In the genomic region with DNA sequence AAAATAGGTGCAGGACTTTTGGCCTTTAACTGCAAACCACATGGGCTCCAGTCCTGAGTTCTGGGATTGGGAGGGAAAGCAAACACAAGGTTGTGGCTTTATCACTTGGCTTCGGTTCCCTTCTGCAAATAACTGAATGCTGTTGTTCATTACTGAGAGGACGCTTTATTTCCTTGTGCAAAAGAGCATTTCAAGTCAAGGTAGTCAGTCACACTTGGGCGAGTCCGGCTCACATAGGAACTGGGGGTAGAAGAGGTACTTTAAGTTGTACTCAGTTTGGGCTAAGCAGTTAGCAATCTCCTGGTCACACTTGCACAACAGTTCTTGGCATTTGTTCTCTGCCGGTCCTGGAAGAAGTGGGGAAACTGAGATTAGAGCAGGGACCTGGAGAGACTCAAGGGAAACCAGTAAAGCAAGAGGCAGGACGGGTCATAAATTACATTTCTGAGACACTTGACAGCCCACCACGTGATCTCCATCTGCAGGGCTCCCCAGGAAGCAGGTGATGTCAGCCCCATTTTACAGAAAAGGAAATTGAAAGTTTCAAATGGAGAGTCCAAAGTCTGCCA, we compare ENCODE assay signal across 8 cellular contexts. TPM values are rescaled to one million over a fixed set of nuclear protein-coding genes. Genes with fewer than 3 reads are reported as not detected.
DNase-seq lines count a peak whose midpoint lies in the region; ATAC-seq lines count a peak whose summit lies in the region.
"Had no signal": no experiment of that assay in that cellular context is flagged by ENCODE, and none has a peak within 500 bp of the region (broad histone marks: within the 10 kb centered on the region; RNA-seq: fewer than 3 reads in every experiment).

No MANE protein-coding gene starts in this region.

- no peaks in the 10 kb centered on the region for H3K27me3 Mint-ChIP-seq in T-helper 17 cell

- peak overlapping the region; percentile 3 for H3K4me3 Mint-ChIP-seq in T-helper 17 cell

- H3K27me3 ChIP-seq in effector memory CD4-positive, alpha-beta T cell (replicated peaks; ENCODE audit: control insufficient read depth, insufficient read depth, low read length, poor library complexity, severe bottlenecking), result no peaks in the 10 kb centered on the region

- H3K36me3 ChIP-seq in effector memory CD4-positive, alpha-beta T cell (ENCODE audit: control insufficient read depth, insufficient read depth, low read length), result peaks cover 9% of the 10 kb centered on the region

- H3K4me3 ChIP-seq in effector memory CD4-positive, alpha-beta T cell (ENCODE audit: insufficient read depth, low read depth, low read length, poor library complexity, severe bottlenecking), result no peak overlapping the region

- no peak overlapping the region for H3K27ac ChIP-seq in effector memory CD4-positive, alpha-beta T cell (ENCODE audit: insufficient read depth, low read length, poor library complexity, severe bottlenecking)

- no peaks in the 10 kb centered on the region for H3K4me1 ChIP-seq in effector memory CD4-positive, alpha-beta T cell (ENCODE audit: control insufficient read depth, insufficient read depth, low read length, poor library complexity, severe bottlenecking)

- ATAC-seq in GM19035 (IDR thresholded peaks at IDR 0.05; ENCODE audit: unreplicated experiment) (peak; percentile 73), HG02938 (IDR thresholded peaks at IDR 0.05; ENCODE audit: unreplicated experiment) (peak; percentile 88), T-helper 17 cell (no peak)

- H3K4me1 Mint-ChIP-seq in T-helper 17 cell, result peaks cover 3% of the 10 kb centered on the region

- no peak overlapping the region for H3K27ac Mint-ChIP-seq in T-helper 17 cell

- intact Hi-C loops in posterior vena cava (cut with DNase I), result no loop called here

- DNase-seq in T-helper 17 cell (no peak), posterior vena cava (ENCODE audit: low spot score) (peak; percentile 12), Ammon's horn (ENCODE audit: low spot score) (no peak), NCI-H1417 treated with DMSO at 0.1 percent for 48 hours (lab: John Stamatoyannopoulos, UW) (no peak)
- DNase-seq in effector memory CD4-positive, alpha-beta T cell, result no peak
- DNase-seq: NCI-H2081 had no signal

- no peaks in the 10 kb centered on the region for H3K36me3 Mint-ChIP-seq in T-helper 17 cell (ENCODE audit: low read depth)

- no peaks in the 10 kb centered on the region for H3K9me3 ChIP-seq in T-helper 17 cell (ENCODE audit: control insufficient read depth, low read length, poor library complexity, severe bottlenecking)
- no peaks in the 10 kb centered on the region for H3K9me3 ChIP-seq in effector memory CD4-positive, alpha-beta T cell (ENCODE audit: control insufficient read depth, low read length)

RNA-seq across cellular contexts. Expression of a gene that starts 21.6 kb away (rescaled TPM):
- total RNA-seq in T-helper 17 cell (not detected), posterior vena cava (not detected)

RNA-seq across cellular contexts. Expression of a gene that starts 30.7 kb away (rescaled TPM):
- 1 to 10 TPM in 1 of 2 donors, not detected in 1; 1.5 TPM for total RNA-seq in T-helper 17 cell
- total RNA-seq in posterior vena cava, result 1 to 10 TPM; 2.8 to 7.6 TPM

RNA-seq across cellular contexts. Expression of a gene that starts 39.7 kb away (rescaled TPM):
- 10 to 100 TPM; 41.6 to 42.5 TPM for total RNA-seq in T-helper 17 cell
- 10 to 100 TPM; 41.8 to 45.4 TPM for total RNA-seq in posterior vena cava

RNA-seq across cellular contexts. Expression of a gene that starts 42.4 kb away (rescaled TPM):
- total RNA-seq in T-helper 17 cell, result 10 to 100 TPM; 29.0 to 31.6 TPM
- total RNA-seq in posterior vena cava, result 10 to 100 TPM; 27.2 to 27.9 TPM
